In the genomic region with DNA sequence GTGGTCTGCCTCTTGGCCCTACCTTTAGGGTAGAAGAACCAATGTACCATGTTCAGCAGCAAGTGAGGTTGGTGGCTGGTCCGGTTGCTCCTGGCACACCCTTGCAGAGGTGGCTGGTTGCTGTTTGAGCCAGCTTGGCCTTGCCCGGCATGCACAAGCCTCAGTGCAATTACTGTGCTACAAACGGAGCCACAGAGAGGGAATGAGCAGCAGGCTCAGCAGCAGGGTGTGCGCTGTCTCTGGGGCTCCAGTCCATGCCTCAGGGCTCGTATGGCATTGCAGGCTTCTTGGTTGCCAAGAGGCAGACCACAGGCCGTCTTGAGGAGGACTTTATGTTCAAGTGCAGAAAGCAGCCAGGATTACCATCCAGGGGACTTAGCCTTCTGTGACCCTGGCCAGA, we compare ENCODE assay signal across 7 cellular contexts. TPM values are rescaled to one million over a fixed set of nuclear protein-coding genes. Genes with fewer than 3 reads are reported as not detected.
"Had no signal": no experiment of that assay in that cellular context is flagged by ENCODE, and none has a peak within 500 bp of the region (broad histone marks: within the 10 kb centered on the region; RNA-seq: fewer than 3 reads in every experiment).

No MANE protein-coding gene starts in this region.

RNA-seq across cellular contexts. Expression of gene POTEJ, which starts 53.3 kb away (rescaled TPM):
- total RNA-seq: LHCN-M2, MCF 10A, NCI-H460, PC-9, Right ventricle myocardium inferior, RPMI7951, SK-MEL-5 had no signal
